In genomic region chr19:49168421-49168820, GRCh38 we compare ENCODE assay signal across 1 cellular context.
TF ChIP-seq lines count a peak whose summit lies in the region.

No MANE protein-coding gene starts in this region.

TF ChIP-seq in H1, 55 proteins besides CTCF, POLR2A, EP300 and RAD21:
- TF ChIP-seq GTF2F1 (IDR thresholded peaks at IDR 0.05; ENCODE audit: borderline replicate concordance, low read depth, low read length) (no peak), TAF7 (optimal IDR thresholded peaks at IDR 0.05; ENCODE audit: borderline replicate concordance, low read depth, low read length) (no peak), CTBP2 (IDR thresholded peaks at IDR 0.05; ENCODE audit: borderline replicate concordance, insufficient read depth, insufficient read length, low read length) (no peak), POLR2AphosphoS5 (IDR thresholded peaks at IDR 0.05; ENCODE audit: low read depth, low read length) (no peak), NRF1 (IDR thresholded peaks at IDR 0.05; ENCODE audit: low read depth, low read length) (no peak), POU5F1 (IDR thresholded peaks at IDR 0.05; ENCODE audit: low read depth, low read length) (no peak), KDM4A (IDR thresholded peaks at IDR 0.05; ENCODE audit: low read depth, low read length, severe bottlenecking) (no peak), HDAC6 (IDR thresholded peaks at IDR 0.05; ENCODE audit: low read depth, low read length) (no peak), SUZ12 (IDR thresholded peaks at IDR 0.05; ENCODE audit: low read length) (no peak), CHD1 (IDR thresholded peaks at IDR 0.05; ENCODE audit: low read depth, low read length) (no peak), HDAC2 (IDR thresholded peaks at IDR 0.05; ENCODE audit: borderline replicate concordance in 1 of 2, low read depth in 2 of 2, low read length in 2 of 2) (no peak), TCF12 (IDR thresholded peaks at IDR 0.05; ENCODE audit: low read depth, low read length) (no peak), PHF8 (conservative IDR thresholded peaks at IDR 0.05; ENCODE audit: low read depth, low read length) (no peak), CHD2 (IDR thresholded peaks at IDR 0.05; ENCODE audit: low read length) (no peak), KDM1A (IDR thresholded peaks at IDR 0.05; ENCODE audit: borderline replicate concordance, low read length) (no peak), SIN3A (conservative IDR thresholded peaks at IDR 0.05 in 1 of 2, IDR thresholded peaks at IDR 0.05 in 1 of 2; ENCODE audit: low read depth in 1 of 2, low read length in 2 of 2) (no peak), ATF3 (IDR thresholded peaks at IDR 0.05; ENCODE audit: insufficient read depth, low read depth, low read length) (no peak)
